1 cellular context compared by ENCODE assay signal in genomic region chr9:71734953-71735352, GRCh38.
TF ChIP-seq lines count a peak whose summit lies in the region.

No MANE protein-coding gene starts in this region.

TF ChIP-seq in WTC11, 78 proteins besides CTCF, POLR2A, EP300 and RAD21 (continued from another document):
- TF ChIP-seq, protein P1, sequence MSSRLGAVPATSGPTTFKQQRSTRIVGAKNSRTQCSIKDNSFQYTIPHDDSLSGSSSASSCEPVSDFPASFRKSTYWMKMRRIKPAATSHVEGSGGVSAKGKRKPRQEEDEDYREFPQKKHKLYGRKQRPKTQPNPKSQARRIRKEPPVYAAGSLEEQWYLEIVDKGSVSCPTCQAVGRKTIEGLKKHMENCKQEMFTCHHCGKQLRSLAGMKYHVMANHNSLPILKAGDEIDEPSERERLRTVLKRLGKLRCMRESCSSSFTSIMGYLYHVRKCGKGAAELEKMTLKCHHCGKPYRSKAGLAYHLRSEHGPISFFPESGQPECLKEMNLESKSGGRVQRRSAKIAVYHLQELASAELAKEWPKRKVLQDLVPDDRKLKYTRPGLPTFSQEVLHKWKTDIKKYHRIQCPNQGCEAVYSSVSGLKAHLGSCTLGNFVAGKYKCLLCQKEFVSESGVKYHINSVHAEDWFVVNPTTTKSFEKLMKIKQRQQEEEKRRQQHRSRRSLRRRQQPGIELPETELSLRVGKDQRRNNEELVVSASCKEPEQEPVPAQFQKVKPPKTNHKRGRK (CRISPR knock-in tag; IDR thresholded peaks at IDR 0.05; ENCODE audit: borderline replicate concordance): no peak
- TF ChIP-seq ZNF138 (CRISPR knock-in tag; conservative IDR thresholded peaks at IDR 0.05) (no peak), PREB (CRISPR knock-in tag; IDR thresholded peaks at IDR 0.05; ENCODE audit: borderline replicate concordance) (no peak), AFF4 (CRISPR knock-in tag; IDR thresholded peaks at IDR 0.05; ENCODE audit: borderline replicate concordance) (no peak), FOXJ3 (CRISPR knock-in tag; IDR thresholded peaks at IDR 0.05; ENCODE audit: borderline replicate concordance) (no peak), SMAD4 (CRISPR knock-in tag; IDR thresholded peaks at IDR 0.05) (no peak)
- TF ChIP-seq, protein P2, sequence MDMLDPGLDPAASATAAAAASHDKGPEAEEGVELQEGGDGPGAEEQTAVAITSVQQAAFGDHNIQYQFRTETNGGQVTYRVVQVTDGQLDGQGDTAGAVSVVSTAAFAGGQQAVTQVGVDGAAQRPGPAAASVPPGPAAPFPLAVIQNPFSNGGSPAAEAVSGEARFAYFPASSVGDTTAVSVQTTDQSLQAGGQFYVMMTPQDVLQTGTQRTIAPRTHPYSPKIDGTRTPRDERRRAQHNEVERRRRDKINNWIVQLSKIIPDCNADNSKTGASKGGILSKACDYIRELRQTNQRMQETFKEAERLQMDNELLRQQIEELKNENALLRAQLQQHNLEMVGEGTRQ (CRISPR knock-in tag; IDR thresholded peaks at IDR 0.05): no peak
